In genomic region chr21:45177039-45177438, GRCh38 we compare ENCODE assay signal across 1 cellular context.
TF ChIP-seq lines count a peak whose summit lies in the region.

No MANE protein-coding gene starts in this region.

TF ChIP-seq in GM23338, 12 proteins besides CTCF, POLR2A, EP300 and RAD21 (continued from another document):
- no peak for TF ChIP-seq ZNF462 (CRISPR knock-in tag; IDR thresholded peaks at IDR 0.05)
